In the genomic region with DNA sequence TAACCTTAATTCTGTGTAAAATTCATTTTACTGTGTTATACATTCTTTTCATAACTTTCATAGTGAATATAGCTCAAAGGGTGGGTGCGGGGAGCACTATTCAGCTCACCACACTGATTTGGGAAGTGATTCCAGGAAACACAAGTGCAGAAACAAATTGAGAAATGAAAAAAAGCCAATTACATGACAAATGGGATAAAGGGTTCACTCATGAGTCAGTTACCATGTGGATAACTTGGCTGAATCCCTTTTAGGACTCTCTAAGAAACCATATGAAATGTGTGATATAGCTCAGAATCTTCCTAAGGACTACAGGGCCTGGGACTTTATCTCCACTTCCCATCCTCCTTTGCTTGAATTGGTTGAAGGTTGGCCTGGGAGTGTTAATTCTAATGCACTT, we compare ENCODE assay signal across 19 cellular contexts. TPM values are rescaled to one million over a fixed set of nuclear protein-coding genes. Genes with fewer than 3 reads are reported as not detected.
"Had no signal": no experiment of that assay in that cellular context is flagged by ENCODE, and none has a peak within 500 bp of the region (broad histone marks: within the 10 kb centered on the region; RNA-seq: fewer than 3 reads in every experiment).

No MANE protein-coding gene starts in this region.

- H3K9me3 ChIP-seq: left lung, pancreas, sigmoid colon had no signal

- H3K4me3 Mint-ChIP-seq: activated naive CD4-positive, alpha-beta T cell treated with anti-CD3 and anti-CD28 coated beads for 36 hours had no signal

- H3K9me3 Mint-ChIP-seq: activated naive CD4-positive, alpha-beta T cell treated with anti-CD3 and anti-CD28 coated beads for 36 hours had no signal

- DNase-seq: activated CD4-positive, alpha-beta T cell treated with anti-CD3 and anti-CD28 coated beads, Interleukin-2, amount 50 U/mL, for 1 hour; activated CD8-positive, alpha-beta memory T cell treated with anti-CD3 and anti-CD28 coated beads for 24 hours; activated naive CD4-positive, alpha-beta T cell treated with anti-CD3 and anti-CD28 coated beads for 36 hours; dorsolateral prefrontal cortex; foreskin keratinocyte; glutamatergic neuron; hypothalamus; kidney; left lung; mammary epithelial cell; pancreas; sigmoid colon; stimulated activated CD4-positive, alpha-beta T cell treated with anti-CD3 and anti-CD28 coated beads, Interleukin-12 subunit alpha, Interleukin-12 subunit beta, amount 100 ng/mL, for 4 hours; stimulated activated CD4-positive, alpha-beta T cell treated with anti-CD3 and anti-CD28 coated beads, Interleukin-2, amount 100 ng/mL, for 24 hours; T1000 had no signal

- ATAC-seq: activated CD4-positive, CD25-positive, alpha-beta regulatory T cell treated with anti-CD3 and anti-CD28 coated beads, Interleukin-2, amount 50 U/mL, for 24 hours; foreskin keratinocyte; left lung; pancreas had no signal

- H3K4me3 ChIP-seq: dorsolateral prefrontal cortex, left lung, pancreas, sigmoid colon had no signal

- H3K27ac ChIP-seq: dorsolateral prefrontal cortex, foreskin keratinocyte, left lung, pancreas, sigmoid colon had no signal

- FAIRE-seq: kidney, pancreas, urothelium cell line had no signal

- H3K27ac Mint-ChIP-seq: activated naive CD4-positive, alpha-beta T cell treated with anti-CD3 and anti-CD28 coated beads for 36 hours had no signal

- H3K27me3 ChIP-seq: dorsolateral prefrontal cortex, foreskin keratinocyte, left lung, pancreas, sigmoid colon had no signal

RNA-seq across cellular contexts. Expression of a gene that starts 45.5 kb away (rescaled TPM):
- total RNA-seq: foreskin keratinocyte, left lung, mammary epithelial cell, pancreas had no signal
- polyA plus RNA-seq: adipose tissue, esophagus, foreskin keratinocyte, mammary epithelial cell, pancreas had no signal
